Comparison of ENCODE assay signal across 20 cellular contexts in the genomic region with DNA sequence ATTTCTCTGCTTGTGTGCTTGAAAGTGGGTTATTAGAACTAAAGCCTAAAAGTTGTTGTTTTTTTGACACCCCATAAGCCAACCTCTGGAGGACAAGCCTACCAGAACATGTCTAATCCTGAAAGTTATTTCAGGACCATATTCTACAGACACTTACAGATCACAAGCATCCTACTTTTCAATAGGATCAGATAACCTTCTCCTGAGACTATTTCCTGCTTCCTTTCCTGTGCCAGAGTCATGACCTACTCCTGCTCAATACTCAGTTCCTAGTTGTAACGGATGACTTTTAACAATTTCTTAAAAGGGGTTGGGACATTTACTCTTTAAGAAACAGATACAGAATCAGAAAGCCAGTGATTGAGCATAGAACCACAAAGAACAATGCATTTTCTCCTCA. TPM values are rescaled to one million over a fixed set of nuclear protein-coding genes. Genes with fewer than 3 reads are reported as not detected.
DNase-seq lines count a peak whose midpoint lies in the region; ATAC-seq, FAIRE-seq and TF ChIP-seq lines count a peak whose summit lies in the region.
"Had no signal": no experiment of that assay in that cellular context is flagged by ENCODE, and none has a peak within 500 bp of the region (broad histone marks: within the 10 kb centered on the region; RNA-seq: fewer than 3 reads in every experiment).

No MANE protein-coding gene starts in this region.

- no peak for TF ChIP-seq CTCF in left ventricle myocardium inferior (IDR thresholded peaks at IDR 0.05; ENCODE audit: borderline replicate concordance)
- no peak for TF ChIP-seq CTCF in heart left ventricle (IDR thresholded peaks at IDR 0.05)
- no peak for TF ChIP-seq CTCF in endothelial cell of umbilical vein (IDR thresholded peaks at IDR 0.05; ENCODE audit: extremely low read depth in 1 of 2, insufficient read depth in 1 of 2, low read depth in 1 of 2, low read length in 2 of 2)
- TF ChIP-seq CTCF in osteocyte (IDR thresholded peaks at IDR 0.05): no peak

- H3K36me3 ChIP-seq in left ventricle myocardium inferior (no peaks in the 10 kb centered on the region), heart left ventricle (no peaks in the 10 kb centered on the region), endothelial cell of umbilical vein (ENCODE audit: control insufficient read depth in 2 of 2, extremely low read depth in 1 of 2, insufficient read depth in 2 of 2, low read length in 2 of 2) (no peaks in the 10 kb centered on the region)
- H3K36me3 ChIP-seq: BLaER1 had no signal

- H3K9ac ChIP-seq in endothelial cell of umbilical vein (replicated peaks; ENCODE audit: extremely low read depth, insufficient read depth, low read length): peak overlapping the region; percentile 35
- H3K9ac ChIP-seq: BLaER1 had no signal

- intact Hi-C loops in left ventricle myocardium inferior (cut with micrococcal nuclease): loop anchor here (10.0 kb wide), 1 partner anchor 74 kb away; no protein-coding TSS in a partner anchor
- intact Hi-C loops in heart left ventricle (cut with DNase I): loop anchor here in 1 of 10 donors (10.0 kb wide), 1 partner anchor 64 kb away; no protein-coding TSS in a partner anchor
- intact Hi-C loops in endothelial cell of umbilical vein (cut with micrococcal nuclease): loop anchor here (10.0 kb wide), 1 partner anchor 1914 kb away; no protein-coding TSS in a partner anchor

- no peak for TF ChIP-seq POLR2A in heart left ventricle (IDR thresholded peaks at IDR 0.05)
- TF ChIP-seq POLR2A in GM12891 (IDR thresholded peaks at IDR 0.05; ENCODE audit: low read depth, low read length): no peak
- TF ChIP-seq POLR2A in endothelial cell of umbilical vein (IDR thresholded peaks at IDR 0.05; ENCODE audit: low read depth, low read length): no peak

- dilution Hi-C loops in endothelial cell of umbilical vein (cut with MboI; ENCODE audit: extremely low pct_ligation_motif_present, low sequenced_read_pairs): no loop called here

- peak overlapping the region; percentile 11 for H3K27ac ChIP-seq in left ventricle myocardium inferior (replicated peaks)
- peak overlapping the region in 1 of 12 donors; percentile 4 for H3K27ac ChIP-seq in heart left ventricle
- peak overlapping the region; percentile 3 for H3K27ac ChIP-seq in endothelial cell of umbilical vein (ENCODE audit: insufficient read depth, low read depth, low read length)
- H3K27ac ChIP-seq: BLaER1 had no signal

- no peak overlapping the region for H3K4me3 ChIP-seq in left ventricle myocardium inferior
- H3K4me3 ChIP-seq in heart left ventricle: no peak overlapping the region
- H3K4me3 ChIP-seq in endothelial cell of umbilical vein (replicated peaks in 1 of 3; ENCODE audit: insufficient read depth in 1 of 3, low read depth in 1 of 3, low read length in 3 of 3): no peak overlapping the region
- H3K4me3 ChIP-seq: BLaER1, GM12878, GM23338 had no signal

- CTCF ChIA-PET in endothelial cell of umbilical vein (lab: Charles Lee): interaction anchor here (1.1 kb wide), 1 partner anchor 11 kb away, joined by 3 read pairs; no protein-coding TSS in a partner anchor

- no peaks in the 10 kb centered on the region for H4K20me1 ChIP-seq in endothelial cell of umbilical vein (replicated peaks; ENCODE audit: control insufficient read depth, extremely low read depth, insufficient read depth, low read length)
- H4K20me1 ChIP-seq: BLaER1 had no signal

- no peaks in the 10 kb centered on the region for H3K9me3 Mint-ChIP-seq in osteocyte (ENCODE audit: unreplicated experiment)
- H3K9me3 Mint-ChIP-seq: CD4-positive, alpha-beta memory T cell; GM23338 had no signal

- H3K36me3 Mint-ChIP-seq in osteocyte (ENCODE audit: unreplicated experiment): no peaks in the 10 kb centered on the region
- H3K36me3 Mint-ChIP-seq: CD14-positive monocyte; CD4-positive, alpha-beta memory T cell had no signal

- H3K79me2 ChIP-seq in endothelial cell of umbilical vein (ENCODE audit: control insufficient read depth, insufficient read depth, low read length): no peaks in the 10 kb centered on the region

- H3K4me3 Mint-ChIP-seq in osteocyte (ENCODE audit: unreplicated experiment): no peak overlapping the region
- H3K4me3 Mint-ChIP-seq: CD14-positive monocyte; CD4-positive, alpha-beta memory T cell; GM23338 had no signal

- H3K9me1 ChIP-seq in endothelial cell of umbilical vein (replicated peaks; ENCODE audit: control insufficient read depth, extremely low read depth, insufficient read depth, low read length): no peaks in the 10 kb centered on the region

- H3K27me3 Mint-ChIP-seq in osteocyte (ENCODE audit: unreplicated experiment): peaks cover 3% of the 10 kb centered on the region

- H3K9me3 ChIP-seq in left ventricle myocardium inferior (replicated peaks): no peaks in the 10 kb centered on the region
- H3K9me3 ChIP-seq in heart left ventricle: no peaks in the 10 kb centered on the region
- no peaks in the 10 kb centered on the region for H3K9me3 ChIP-seq in endothelial cell of umbilical vein (replicated peaks; ENCODE audit: control insufficient read depth, insufficient read depth, low read length)
- H3K9me3 ChIP-seq: BLaER1 had no signal

- H3K4me1 ChIP-seq in left ventricle myocardium inferior (peaks cover 58% of the 10 kb centered on the region), heart left ventricle (peaks cover 0 to 65% (median 34%) of the 10 kb centered on the region in 12 donors), endothelial cell of umbilical vein (ENCODE audit: control insufficient read depth, extremely low read depth, insufficient read depth, low read length) (peaks cover 51% of the 10 kb centered on the region)

- peaks cover 11% of the 10 kb centered on the region for H3K4me1 Mint-ChIP-seq in osteocyte (ENCODE audit: unreplicated experiment)
- H3K4me1 Mint-ChIP-seq: CD14-positive monocyte had no signal

- no peak for DNase-seq in left ventricle myocardium inferior
- no peak for DNase-seq in heart left ventricle
- no peak for DNase-seq in GM12891 (ENCODE audit: insufficient read length, low spot score)
- DNase-seq in endothelial cell of umbilical vein (ENCODE audit: low read depth, low spot score): peak; percentile 71
- no peak for DNase-seq in osteocyte (ENCODE audit: extremely low spot score, unreplicated experiment)
- no peak for DNase-seq in activated gamma-delta T cell (lab: John Stamatoyannopoulos, UW)
- DNase-seq: CD4-positive, alpha-beta memory T cell; DMS153; DND-41; EL; HCEC 1CT had no signal

- POLR2A ChIA-PET in endothelial cell of umbilical vein (lab: Charles Lee): no interaction called here

- ATAC-seq in heart left ventricle: no peak
- ATAC-seq: GM12878, GM23338 had no signal

- 43 to 54% (median 49%) methylated on average over 1 of the region's 1 CpG for WGBS in heart left ventricle, 4 donors

- FAIRE-seq in GM12891 (lab: Jason Lieb, UNC) (peak; percentile 55), endothelial cell of umbilical vein (lab: Jason Lieb, UNC) (peak; percentile 75)
- FAIRE-seq: A204.1, GM12878, GM19239, H54 had no signal

- peak overlapping the region; percentile 77 for H3K4me2 ChIP-seq in endothelial cell of umbilical vein (ENCODE audit: insufficient read depth, low read length)
- H3K4me2 ChIP-seq: BLaER1, GM23338 had no signal

- no peak overlapping the region for H3K27ac Mint-ChIP-seq in osteocyte (ENCODE audit: unreplicated experiment)
- H3K27ac Mint-ChIP-seq: CD14-positive monocyte; CD4-positive, alpha-beta memory T cell; GM23338 had no signal

- H3K27me3 ChIP-seq in left ventricle myocardium inferior (ENCODE audit: low read depth) (no peaks in the 10 kb centered on the region), heart left ventricle (no peaks in the 10 kb centered on the region), endothelial cell of umbilical vein (ENCODE audit: control insufficient read depth in 2 of 2, insufficient read depth in 2 of 2, low read length in 2 of 2) (no peaks in the 10 kb centered on the region)
- H3K27me3 ChIP-seq: BLaER1 had no signal

- no TSS peak for BruUV-seq in endothelial cell of umbilical vein (replicated peaks; lab: Mats Ljungman, UMichigan)

- H2AFZ ChIP-seq in endothelial cell of umbilical vein (ENCODE audit: low read depth, low read length): no peak overlapping the region

TF ChIP-seq in GM12891, 5 proteins besides CTCF, POLR2A, EP300 and RAD21:
- TF ChIP-seq POLR2AphosphoS5 (IDR thresholded peaks at IDR 0.05; ENCODE audit: low read depth, low read length) (no peak), SPI1 (IDR thresholded peaks at IDR 0.05; ENCODE audit: low read depth, low read length) (no peak), PAX5 (IDR thresholded peaks at IDR 0.05; ENCODE audit: insufficient read depth, low read length, severe bottlenecking) (no peak)
TF ChIP-seq in GM12891: peak in this region for 0.

TF ChIP-seq in endothelial cell of umbilical vein, 7 proteins besides CTCF, POLR2A, EP300 and RAD21:
- TF ChIP-seq MYC (IDR thresholded peaks at IDR 0.05; ENCODE audit: low read depth, low read length): no peak
- TF ChIP-seq POLR2AphosphoS5 (IDR thresholded peaks at IDR 0.05; ENCODE audit: insufficient read depth, low read depth, low read length): peak; percentile 35
- TF ChIP-seq, protein P1, sequence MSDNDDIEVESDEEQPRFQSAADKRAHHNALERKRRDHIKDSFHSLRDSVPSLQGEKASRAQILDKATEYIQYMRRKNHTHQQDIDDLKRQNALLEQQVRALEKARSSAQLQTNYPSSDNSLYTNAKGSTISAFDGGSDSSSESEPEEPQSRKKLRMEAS (IDR thresholded peaks at IDR 0.05; ENCODE audit: insufficient read depth, insufficient read length): no peak
- TF ChIP-seq JUN (IDR thresholded peaks at IDR 0.05; ENCODE audit: borderline replicate concordance, insufficient read depth, insufficient read length, low read depth): no peak
- peak; percentile 80 for TF ChIP-seq GATA2 (IDR thresholded peaks at IDR 0.05; ENCODE audit: insufficient read depth, insufficient read length, low read depth, low read length)
- no peak for TF ChIP-seq FOS (IDR thresholded peaks at IDR 0.05; ENCODE audit: borderline replicate concordance, insufficient read depth, low read length)
- TF ChIP-seq EZH2 (IDR thresholded peaks at IDR 0.05; ENCODE audit: borderline replicate concordance, low read depth, low read length, severe bottlenecking): no peak

RNA-seq across cellular contexts. Expression of a gene that starts 5.3 kb away (rescaled TPM):
- total RNA-seq in left ventricle myocardium inferior (173 TPM), heart left ventricle (100 to 1,000 TPM in 8 of 9 donors, 10 to 100 TPM in 1; 91.1 to 230 (median 177) TPM), endothelial cell of umbilical vein (12.6 and 13.7 TPM in 2 replicates), osteocyte (0.05 and 0.10 TPM in 2 replicates)
- polyA plus RNA-seq in heart left ventricle (10 to 100 TPM; 49.2 to 63.1 TPM), endothelial cell of umbilical vein (2.8 and 2.9 TPM in 2 replicates)
- 0.23 TPM for polyA plus RNA-seq in GM12891 (2012; ENCODE audit: low read depth, missing spikeins)
- polyA plus RNA-seq in endothelial cell of umbilical vein (2011; cell fraction: cytosol; rRNA removed): 3.2 and 4.0 TPM in 2 replicates
- 3.5 and 4.5 TPM in 2 replicates for polyA plus RNA-seq in endothelial cell of umbilical vein (2011; cell fraction: nucleus; rRNA removed)
- 3.4 and 4.2 TPM in 2 replicates for polyA plus RNA-seq in endothelial cell of umbilical vein (2012)
- 4.7 and 5.0 TPM in 2 replicates for polyA minus RNA-seq in endothelial cell of umbilical vein
- not detected for polyA minus RNA-seq in endothelial cell of umbilical vein (2011; cell fraction: cytosol; rRNA and poly(A)+ RNA removed)
- polyA minus RNA-seq in endothelial cell of umbilical vein (2011; cell fraction: nucleus; rRNA and poly(A)+ RNA removed): 3.9 and 6.3 TPM in 2 replicates
- total RNA-seq: CD4-positive, alpha-beta memory T cell; G401; HT-29 had no signal
- polyA plus RNA-seq: CD14-positive monocyte; CD4-positive, alpha-beta memory T cell had no signal

Comparison
In these comparisons a context has a peak if more than half of its experiments do, and no peak if none do; other contexts are left out.
1. RNA of a gene that starts 5.3 kb away (total RNA-seq): 91.1 to 230 TPM in heart left ventricle, 173 TPM in left ventricle myocardium inferior (single experiment) and 12.6 to 13.7 TPM in endothelial cell of umbilical vein; 0.05 to 0.10 TPM in osteocyte; every median in the first group is over 10 times any median in the second.